Comparison of ENCODE assay signal across 22 cellular contexts in the genomic region with DNA sequence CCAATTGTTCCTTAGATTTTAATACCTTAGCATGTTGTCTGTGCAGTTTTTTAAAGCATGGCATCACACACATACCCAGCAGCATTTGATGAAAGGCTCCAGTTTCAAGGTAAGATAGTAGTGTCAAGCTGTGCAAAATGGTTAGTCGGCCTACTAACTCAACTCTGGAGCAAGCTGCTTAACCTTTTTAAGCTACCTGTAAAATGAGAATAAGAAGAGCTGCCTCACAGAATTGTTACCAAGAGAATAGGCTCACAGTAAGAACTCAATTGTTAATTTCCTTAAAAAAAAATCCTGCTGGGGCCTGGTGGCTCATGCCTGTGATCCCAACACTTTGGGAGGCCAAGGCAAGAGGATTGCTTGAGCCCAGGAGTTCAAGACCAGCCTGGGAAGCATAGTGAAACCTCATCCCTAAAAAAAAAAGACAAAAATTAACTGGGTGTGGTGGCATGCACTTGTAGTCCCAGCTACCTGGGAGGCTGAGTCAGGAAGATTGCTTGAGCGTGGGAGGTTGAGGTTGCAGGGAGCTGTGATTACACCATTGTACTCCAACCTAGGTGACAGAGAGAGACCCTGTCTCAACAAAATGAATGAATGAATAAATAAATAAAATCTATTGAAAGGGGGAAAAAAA.
"Had no signal": no experiment of that assay in that cellular context is flagged by ENCODE, and none has a peak within 500 bp of the region (broad histone marks: within the 10 kb centered on the region; RNA-seq: fewer than 3 reads in every experiment).

No MANE protein-coding gene starts in this region.

- H3K9me3 Mint-ChIP-seq: activated CD4-positive, alpha-beta T cell treated with anti-CD3 and anti-CD28 coated beads, Interleukin-2, amount 10 ng/mL, durations not matched to agents 7 days and 5 days; activated naive CD8-positive, alpha-beta T cell treated with anti-CD3 and anti-CD28 coated beads, Interleukin-2, amount 10 ng/mL, durations not matched to agents 7 days and 5 days; effector memory CD8-positive, alpha-beta T cell; stimulated activated naive CD8-positive, alpha-beta T cell treated with anti-CD3 and anti-CD28 coated beads, Interleukin-15, Interleukin-2, amounts not matched to agents 100 ng/mL and 50 ng/mL, for 24 hours had no signal

- H3K27me3 ChIP-seq: cardiac muscle cell, esophagus squamous epithelium, neural progenitor cell, tibial nerve, uterus had no signal

- H3K4me1 ChIP-seq: esophagus squamous epithelium, psoas muscle, uterus had no signal

- H3K27ac ChIP-seq: cardiac muscle cell, esophagus squamous epithelium, heart right ventricle, neural progenitor cell, psoas muscle, tibial nerve, uterus had no signal

- H2AFZ ChIP-seq: neural progenitor cell had no signal

- H3K9ac ChIP-seq: neural progenitor cell had no signal

- H3K4me3 ChIP-seq: cardiac muscle cell, esophagus squamous epithelium, heart right ventricle, lung, neural progenitor cell, psoas muscle, tibial nerve, uterus had no signal

- H3K9me3 ChIP-seq: esophagus squamous epithelium, heart right ventricle, psoas muscle, tibial nerve, uterus had no signal

- ATAC-seq: activated CD4-positive, CD25-positive, alpha-beta regulatory T cell treated with anti-CD3 and anti-CD28 coated beads, Interleukin-2, amount 50 U/mL, for 24 hours; activated CD8-positive, alpha-beta T cell treated with anti-CD3 and anti-CD28 coated beads, Interleukin-2, amount 10 ng/mL, durations not matched to agents 7 days and 5 days; effector memory CD8-positive, alpha-beta T cell; heart right ventricle; left lobe of liver; psoas muscle; right cardiac atrium had no signal

- H3K27me3 Mint-ChIP-seq: activated CD4-positive, alpha-beta T cell treated with anti-CD3 and anti-CD28 coated beads, Interleukin-2, amount 10 ng/mL, durations not matched to agents 7 days and 5 days; activated naive CD8-positive, alpha-beta T cell treated with anti-CD3 and anti-CD28 coated beads, Interleukin-2, amount 10 ng/mL, durations not matched to agents 7 days and 5 days; effector memory CD8-positive, alpha-beta T cell; stimulated activated naive CD8-positive, alpha-beta T cell treated with anti-CD3 and anti-CD28 coated beads, Interleukin-15, Interleukin-2, amounts not matched to agents 100 ng/mL and 50 ng/mL, for 24 hours had no signal

- FAIRE-seq: kidney had no signal

- H3K36me3 ChIP-seq: cardiac muscle cell, esophagus squamous epithelium, heart right ventricle, neural progenitor cell, tibial nerve, uterus had no signal

- H3K36me3 Mint-ChIP-seq: neural progenitor cell had no signal

- H3K27ac Mint-ChIP-seq: activated CD4-positive, alpha-beta T cell treated with anti-CD3 and anti-CD28 coated beads, Interleukin-2, amount 10 ng/mL, durations not matched to agents 7 days and 5 days; activated CD8-positive, alpha-beta T cell treated with anti-CD3 and anti-CD28 coated beads, Interleukin-2, amount 10 ng/mL, durations not matched to agents 7 days and 5 days; activated naive CD8-positive, alpha-beta T cell treated with anti-CD3 and anti-CD28 coated beads, Interleukin-2, amount 10 ng/mL, durations not matched to agents 7 days and 5 days; neural progenitor cell; stimulated activated naive CD8-positive, alpha-beta T cell treated with anti-CD3 and anti-CD28 coated beads, Interleukin-15, Interleukin-2, amounts not matched to agents 100 ng/mL and 50 ng/mL, for 24 hours had no signal

- H3K4me2 ChIP-seq: neural progenitor cell had no signal

- H3K4me3 Mint-ChIP-seq: activated CD4-positive, alpha-beta T cell treated with anti-CD3 and anti-CD28 coated beads, Interleukin-2, amount 10 ng/mL, durations not matched to agents 7 days and 5 days; activated CD8-positive, alpha-beta T cell treated with anti-CD3 and anti-CD28 coated beads, Interleukin-2, amount 10 ng/mL, durations not matched to agents 7 days and 5 days; activated naive CD8-positive, alpha-beta T cell treated with anti-CD3 and anti-CD28 coated beads, Interleukin-2, amount 10 ng/mL, durations not matched to agents 7 days and 5 days; effector memory CD8-positive, alpha-beta T cell; neural progenitor cell; stimulated activated naive CD8-positive, alpha-beta T cell treated with anti-CD3 and anti-CD28 coated beads, Interleukin-15, Interleukin-2, amounts not matched to agents 100 ng/mL and 50 ng/mL, for 24 hours had no signal

- DNase-seq: activated CD4-positive, alpha-beta T cell treated with anti-CD3 and anti-CD28 coated beads, Interleukin-2, amount 10 ng/mL, durations not matched to agents 7 days and 5 days; activated CD8-positive, alpha-beta memory T cell treated with anti-CD3 and anti-CD28 coated beads, Interleukin-2, amount 50 U/mL, for 4 hours; activated CD8-positive, alpha-beta T cell treated with anti-CD3 and anti-CD28 coated beads, Interleukin-2, amount 10 ng/mL, durations not matched to agents 7 days and 5 days; activated gamma-delta T cell treated with Interleukin-2 at 50 U/mL for 16 hours; activated naive CD8-positive, alpha-beta T cell treated with anti-CD3 and anti-CD28 coated beads, Interleukin-2, amount 10 ng/mL, durations not matched to agents 7 days and 5 days; amygdala; effector memory CD8-positive, alpha-beta T cell; esophagus squamous epithelium; heart right ventricle; kidney; psoas muscle; right cardiac atrium; T-helper 1 cell; T1000; uterus had no signal
